In the genomic region with DNA sequence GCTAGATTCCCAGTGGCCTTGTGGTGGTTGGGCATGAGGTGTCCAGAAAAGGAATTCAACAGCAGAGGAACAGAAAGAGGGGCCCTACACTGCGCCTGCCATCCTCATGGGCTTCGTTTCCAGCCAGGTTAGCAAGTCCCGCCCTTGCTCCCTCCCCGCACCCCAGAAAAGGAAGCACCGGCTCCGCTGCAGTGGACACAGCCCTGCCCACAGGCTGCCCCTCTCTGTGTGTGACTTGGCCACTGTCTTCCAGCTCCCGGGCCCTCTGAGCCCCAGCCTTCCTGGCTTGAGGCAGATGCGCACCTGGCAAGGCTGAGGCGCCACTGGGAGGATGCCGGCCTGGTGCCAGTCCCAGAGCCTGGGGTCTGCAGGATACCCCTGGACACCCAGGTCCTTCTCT, we compare ENCODE assay signal across 21 cellular contexts.
"Had no signal": no experiment of that assay in that cellular context is flagged by ENCODE, and none has a peak within 500 bp of the region (broad histone marks: within the 10 kb centered on the region; RNA-seq: fewer than 3 reads in every experiment).

No MANE protein-coding gene starts in this region.

- H3K9me3 Mint-ChIP-seq: activated naive CD4-positive, alpha-beta T cell treated with anti-CD3 and anti-CD28 coated beads, Interleukin-2, amount 50 U/mL, for 72 hours; activated T-helper 17 cell treated with anti-CD3 and anti-CD28 coated beads, Interleukin-2, amount 50 U/mL, for 72 hours; mesothelial cell of epicardium; naive thymus-derived CD8-positive, alpha-beta T cell; stimulated activated naive B cell treated with anti-CD40 and anti-IgM and Interleukin-4, amounts not matched to agents 10 μg/mL and 1 μg/mL and 100 μg/mL, for 72 hours; T-helper 1 cell treated with Interleukin-12 subunit alpha and Interleukin-12 subunit beta and Interleukin-4 antibody, amounts not matched to agents 30 μg/mL and 1 μg/mL, for 36 hours had no signal

- H3K27ac ChIP-seq: brain microvascular endothelial cell, epithelial cell of prostate, gastroesophageal sphincter, parathyroid adenoma, thoracic aorta, upper lobe of right lung had no signal

- H3K4me1 ChIP-seq: gastroesophageal sphincter, parathyroid adenoma, upper lobe of right lung had no signal

- H3K27ac Mint-ChIP-seq: activated naive CD4-positive, alpha-beta T cell treated with anti-CD3 and anti-CD28 coated beads, Interleukin-2, amount 50 U/mL, for 72 hours; activated T-helper 17 cell treated with anti-CD3 and anti-CD28 coated beads, Interleukin-2, amount 50 U/mL, for 72 hours; mesothelial cell of epicardium; naive thymus-derived CD8-positive, alpha-beta T cell; stimulated activated naive B cell treated with anti-CD40 and anti-IgM and Interleukin-4, amounts not matched to agents 10 μg/mL and 1 μg/mL and 100 μg/mL, for 72 hours; T-helper 1 cell treated with Interleukin-12 subunit alpha and Interleukin-12 subunit beta and Interleukin-4 antibody, amounts not matched to agents 30 μg/mL and 1 μg/mL, for 36 hours had no signal

- H3K36me3 Mint-ChIP-seq: activated naive CD4-positive, alpha-beta T cell treated with anti-CD3 and anti-CD28 coated beads, Interleukin-2, amount 50 U/mL, for 72 hours; mesothelial cell of epicardium; naive thymus-derived CD8-positive, alpha-beta T cell; stimulated activated naive B cell treated with anti-CD40 and anti-IgM and Interleukin-4, amounts not matched to agents 10 μg/mL and 1 μg/mL and 100 μg/mL, for 72 hours had no signal

- H3K4me3 ChIP-seq: gastroesophageal sphincter, thoracic aorta, upper lobe of right lung had no signal

- H3K9me3 ChIP-seq: gastroesophageal sphincter, thoracic aorta, upper lobe of right lung had no signal

- DNase-seq: activated CD4-positive, alpha-beta T cell treated with anti-CD3 and anti-CD28 coated beads for 4 hours; activated CD4-positive, alpha-beta T cell treated with anti-CD3 and anti-CD28 coated beads, Interleukin-2, amount 50 U/mL, for 48 hours; activated CD4-positive, CD25-positive, alpha-beta regulatory T cell; activated T-cell treated with anti-CD3 and anti-CD28 coated beads, Interleukin-2, amount 50 U/mL, for 1 hour; brain microvascular endothelial cell; central memory CD4-positive, alpha-beta T cell; hypothalamus; naive thymus-derived CD8-positive, alpha-beta T cell; small intestine; stimulated activated CD4-positive, alpha-beta T cell treated with anti-CD3 and anti-CD28 coated beads, Interleukin-15, amount 100 ng/mL, for 24 hours; stimulated activated naive B cell treated with anti-CD40 and anti-IgM and Interleukin-4, amounts not matched to agents 10 μg/mL and 1 μg/mL and 100 μg/mL, for 72 hours; upper lobe of right lung had no signal

- H3K4me1 Mint-ChIP-seq: activated T-helper 17 cell treated with anti-CD3 and anti-CD28 coated beads, Interleukin-2, amount 50 U/mL, for 72 hours; mesothelial cell of epicardium; stimulated activated naive B cell treated with anti-CD40 and anti-IgM and Interleukin-4, amounts not matched to agents 10 μg/mL and 1 μg/mL and 100 μg/mL, for 72 hours had no signal

- H3K4me3 Mint-ChIP-seq: activated T-helper 17 cell treated with anti-CD3 and anti-CD28 coated beads, Interleukin-2, amount 50 U/mL, for 72 hours; mesothelial cell of epicardium; naive thymus-derived CD8-positive, alpha-beta T cell; stimulated activated naive B cell treated with anti-CD40 and anti-IgM and Interleukin-4, amounts not matched to agents 10 μg/mL and 1 μg/mL and 100 μg/mL, for 72 hours; T-helper 1 cell treated with Interleukin-12 subunit alpha and Interleukin-12 subunit beta and Interleukin-4 antibody, amounts not matched to agents 30 μg/mL and 1 μg/mL, for 36 hours had no signal

- ATAC-seq: activated naive CD4-positive, alpha-beta T cell treated with anti-CD3 and anti-CD28 coated beads, Interleukin-2, amount 50 U/mL, for 72 hours; activated T-helper 17 cell treated with anti-CD3 and anti-CD28 coated beads, Interleukin-2, amount 50 U/mL, for 72 hours; gastroesophageal sphincter; naive thymus-derived CD8-positive, alpha-beta T cell; sciatic nerve; stimulated activated naive B cell treated with anti-CD40 and anti-IgM and Interleukin-4, amounts not matched to agents 10 μg/mL and 1 μg/mL and 100 μg/mL, for 72 hours; upper lobe of right lung had no signal

- H3K36me3 ChIP-seq: brain microvascular endothelial cell, gastroesophageal sphincter, thoracic aorta, upper lobe of right lung had no signal

- H3K27me3 ChIP-seq: brain microvascular endothelial cell, upper lobe of right lung had no signal
